ENCODE assay signal across 18 cellular contexts in genomic region chr5:146873186-146873917, GRCh38. TPM values are rescaled to one million over a fixed set of nuclear protein-coding genes. Genes with fewer than 3 reads are reported as not detected.
"Had no signal": no experiment of that assay in that cellular context is flagged by ENCODE, and none has a peak within 500 bp of the region (broad histone marks: within the 10 kb centered on the region; RNA-seq: fewer than 3 reads in every experiment).

No MANE protein-coding gene starts in this region.

- H3K4me3 ChIP-seq: colonic mucosa, hepatocyte, left lung, tibial nerve, vagina had no signal

- H3K9me3 ChIP-seq: colonic mucosa, left lung, tibial nerve, vagina had no signal

- H3K9me3 Mint-ChIP-seq: activated T-helper 1 cell treated with anti-CD3 and anti-CD28 coated beads, Interleukin-12 subunit alpha, Interleukin-12 subunit beta, Interleukin-2, Interleukin-4 antibody, amounts not matched to agents 30 ng/mL and 10 ng/mL and 1 ng/mL, durations not matched to agents 14 hours and 24 hours and 36 hours; memory B cell; natural killer cell had no signal

- H3K36me3 ChIP-seq: colonic mucosa, left lung, tibial nerve, vagina had no signal

- H3K27ac ChIP-seq: colonic mucosa, hepatocyte, left lung, tibial nerve, vagina had no signal

- H2AFZ ChIP-seq: hepatocyte had no signal

- ATAC-seq: activated CD4-positive, CD25-positive, alpha-beta regulatory T cell treated with anti-CD3 and anti-CD28 coated beads, Interleukin-2, amount 50 U/mL, for 24 hours; esophagus mucosa; left lung; natural killer cell had no signal

- H3K4me3 Mint-ChIP-seq: activated T-helper 1 cell treated with anti-CD3 and anti-CD28 coated beads, Interleukin-12 subunit alpha, Interleukin-12 subunit beta, Interleukin-2, Interleukin-4 antibody, amounts not matched to agents 30 ng/mL and 10 ng/mL and 1 ng/mL, durations not matched to agents 14 hours and 24 hours and 36 hours; memory B cell; natural killer cell had no signal

- H3K27ac Mint-ChIP-seq: activated T-helper 1 cell treated with anti-CD3 and anti-CD28 coated beads, Interleukin-12 subunit alpha, Interleukin-12 subunit beta, Interleukin-2, Interleukin-4 antibody, amounts not matched to agents 30 ng/mL and 10 ng/mL and 1 ng/mL, durations not matched to agents 14 hours and 24 hours and 36 hours; memory B cell; natural killer cell had no signal

- H3K4me2 ChIP-seq: hepatocyte had no signal

- FAIRE-seq: kidney had no signal

- H3K4me1 ChIP-seq: colonic mucosa had no signal

- H3K4me1 Mint-ChIP-seq: memory B cell had no signal

- H3K36me3 Mint-ChIP-seq: memory B cell had no signal

- H3K79me2 ChIP-seq: hepatocyte had no signal

- DNase-seq: activated CD4-positive, alpha-beta T cell treated with anti-CD3 and anti-CD28 coated beads, Interleukin-2, amount 50 U/mL, for 1 hour; central memory CD4-positive, alpha-beta T cell; colonic mucosa; kidney; natural killer cell; retina; stimulated activated CD4-positive, alpha-beta T cell treated with anti-CD3 and anti-CD28 coated beads, Interleukin-4, amount 100 ng/mL, for 24 hours; stimulated activated naive CD4-positive, alpha-beta T cell treated with Interleukin-2 at 50 U/mL for 16 hours; substantia nigra; T-helper 9 cell had no signal

RNA-seq across cellular contexts. Expression of gene PPP2R2B, which starts 5.2 kb away (rescaled TPM):
- total RNA-seq: activated T-helper 1 cell treated with anti-CD3 and anti-CD28 coated beads, Interleukin-12 subunit alpha, Interleukin-12 subunit beta, Interleukin-2, Interleukin-4 antibody, amounts not matched to agents 30 ng/mL and 10 ng/mL and 1 ng/mL, durations not matched to agents 14 hours and 24 hours and 36 hours had no signal
